Comparison of ENCODE assay signal across 20 cellular contexts in the genomic region with DNA sequence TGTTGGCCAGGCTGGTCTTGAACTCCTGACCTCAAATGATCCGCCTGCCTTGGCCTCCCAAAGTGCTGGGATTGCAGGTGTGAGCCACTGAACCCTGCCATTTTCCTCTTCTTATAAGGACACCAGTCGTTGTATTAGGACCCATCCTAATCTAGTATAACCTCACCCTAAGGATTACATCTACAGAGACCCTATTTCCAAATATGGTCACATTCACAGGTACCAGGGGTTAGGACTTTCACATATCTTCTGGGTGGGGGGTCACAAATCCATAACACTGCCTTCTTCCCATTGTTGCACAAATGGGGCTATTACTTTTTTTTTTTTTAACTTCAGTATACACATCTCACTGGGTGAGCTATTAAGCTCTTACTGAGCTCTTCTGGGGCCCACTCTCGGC. TPM values are rescaled to one million over a fixed set of nuclear protein-coding genes. Genes with fewer than 3 reads are reported as not detected.
DNase-seq lines count a peak whose midpoint lies in the region; ATAC-seq and TF ChIP-seq lines count a peak whose summit lies in the region.
"Had no signal": no experiment of that assay in that cellular context is flagged by ENCODE, and none has a peak within 500 bp of the region (broad histone marks: within the 10 kb centered on the region; RNA-seq: fewer than 3 reads in every experiment).

No MANE protein-coding gene starts in this region.

- no peak overlapping the region for H2BK5ac ChIP-seq in mesendoderm (ENCODE audit: low read length)

- no peak overlapping the region for H4K8ac ChIP-seq in mesendoderm (ENCODE audit: low read depth, low read length)

- H3K27ac ChIP-seq in mesendoderm (ENCODE audit: low read depth, low read length), result no peak overlapping the region
- H3K27ac ChIP-seq: RWPE1 had no signal

- H4K5ac ChIP-seq in mesendoderm (ENCODE audit: low read length), result no peak overlapping the region

- peak overlapping the region; percentile 51 for H3K18ac ChIP-seq in mesendoderm (ENCODE audit: low read length)

- H3K36me3 Mint-ChIP-seq in WTC11, result peaks cover 5% of the 10 kb centered on the region
- H3K36me3 Mint-ChIP-seq in stimulated activated naive B cell treated with anti-CD40 and anti-IgM and Interleukin-4, amounts not matched to agents 10 μg/mL and 1 μg/mL and 100 μg/mL, for 72 hours, result peaks cover 10 to 15% of the 10 kb centered on the region in 2 donors
- H3K36me3 Mint-ChIP-seq: CD14-positive monocyte had no signal

- H3K27me3 Mint-ChIP-seq in WTC11 (ENCODE audit: low read depth), result no peaks in the 10 kb centered on the region; the same call in 1 of the 2 replicates
- no peaks in the 10 kb centered on the region for H3K27me3 Mint-ChIP-seq in stimulated activated naive B cell treated with anti-CD40 and anti-IgM and Interleukin-4, amounts not matched to agents 10 μg/mL and 1 μg/mL and 100 μg/mL, for 72 hours

- TF ChIP-seq CTCF in WTC11 (IDR thresholded peaks at IDR 0.05), result no peak

- H3K56ac ChIP-seq in mesendoderm (ENCODE audit: low read length), result no peak overlapping the region

- H3K9me3 Mint-ChIP-seq in WTC11, result peaks cover 10% of the 10 kb centered on the region
- H3K9me3 Mint-ChIP-seq in stimulated activated naive B cell treated with anti-CD40 and anti-IgM and Interleukin-4, amounts not matched to agents 10 μg/mL and 1 μg/mL and 100 μg/mL, for 72 hours, result peaks cover 4 to 7% of the 10 kb centered on the region in 2 donors

- H3K4me3 ChIP-seq in mesendoderm (ENCODE audit: low read length), result no peak overlapping the region

- H3K23ac ChIP-seq in mesendoderm (ENCODE audit: low read length), result no peak overlapping the region

- no peak overlapping the region for H3K4ac ChIP-seq in mesendoderm (ENCODE audit: low read depth, low read length)

- no peak overlapping the region for H2BK15ac ChIP-seq in mesendoderm (replicated peaks; ENCODE audit: low read depth)

- no peaks in the 10 kb centered on the region for H3K36me3 ChIP-seq in mesendoderm (ENCODE audit: control insufficient read depth, insufficient read depth, low read length)

- H3K4me1 Mint-ChIP-seq in WTC11, result peaks cover 4% of the 10 kb centered on the region
- peaks cover 13 to 32% of the 10 kb centered on the region in 2 donors for H3K4me1 Mint-ChIP-seq in stimulated activated naive B cell treated with anti-CD40 and anti-IgM and Interleukin-4, amounts not matched to agents 10 μg/mL and 1 μg/mL and 100 μg/mL, for 72 hours

- CTCF ChIA-PET in WTC11 (lab: Charles Lee), result interaction anchor here (0.6 kb wide), 1 partner anchor 66 kb away, joined by 3 read pairs; no protein-coding TSS in a partner anchor

- no peak overlapping the region for H3K27ac Mint-ChIP-seq in WTC11
- peak overlapping the region; percentile 89 for H3K27ac Mint-ChIP-seq in stimulated activated naive B cell treated with anti-CD40 and anti-IgM and Interleukin-4, amounts not matched to agents 10 μg/mL and 1 μg/mL and 100 μg/mL, for 72 hours

- no peaks in the 10 kb centered on the region for H3K27me3 ChIP-seq in mesendoderm (ENCODE audit: insufficient read depth, low read length, poor library complexity)

- no CpG with 5 or more reads among the region's 3 CpGs for whole genome bisulfite sequencing in mesendoderm (ENCODE audit: extremely low coverage, insufficient coverage, low lambda C conversion rate)

- POLR2A ChIA-PET in WTC11 (lab: Charles Lee), result no interaction called here

- no peaks in the 10 kb centered on the region for H3K4me1 ChIP-seq in mesendoderm (ENCODE audit: control insufficient read depth, low read depth, low read length)

- no peak overlapping the region for H3K9ac ChIP-seq in mesendoderm (ENCODE audit: low read length)

- no peak overlapping the region for H3K4me3 Mint-ChIP-seq in WTC11
- no peak overlapping the region for H3K4me3 Mint-ChIP-seq in stimulated activated naive B cell treated with anti-CD40 and anti-IgM and Interleukin-4, amounts not matched to agents 10 μg/mL and 1 μg/mL and 100 μg/mL, for 72 hours
- H3K4me3 Mint-ChIP-seq: CD14-positive monocyte had no signal

- DNase-seq in NCI-H146 (lab: John Stamatoyannopoulos, UW) (peak; percentile 8), WTC11 (ENCODE audit: low spot score) (no peak), mesendoderm (no peak), superior temporal gyrus (ENCODE audit: extremely low spot score) (no peak), HCEC 1CT (no peak), SHP77 treated with DMSO at 0.1 percent for 48 hours (lab: John Stamatoyannopoulos, UW) (no peak)
- DNase-seq in stimulated activated naive B cell treated with anti-CD40 and anti-IgM and Interleukin-4, amounts not matched to agents 10 μg/mL and 1 μg/mL and 100 μg/mL, for 72 hours, result no peak
- DNase-seq: ACHN, AML-193, GDM1, IMR-90, Karpas-422, NCI-H1048, NCI-H1436 treated with DMSO at 0.1 percent for 48 hours, NCI-H2081 treated with DMSO at 0.1 percent for 48 hours, NCI-H446 treated with DMSO at 0.1 percent for 48 hours, NCI-H69, PC-3 had no signal

- no peak overlapping the region for H3K4me2 ChIP-seq in mesendoderm (ENCODE audit: low read length)

- peak; percentile 64 for ATAC-seq in WTC11
- no peak for ATAC-seq in stimulated activated naive B cell treated with anti-CD40 and anti-IgM and Interleukin-4, amounts not matched to agents 10 μg/mL and 1 μg/mL and 100 μg/mL, for 72 hours (replicated peaks)
- ATAC-seq: PC-3 had no signal

- H2BK120ac ChIP-seq in mesendoderm (ENCODE audit: low read depth, low read length), result no peak overlapping the region

- H3K79me2 ChIP-seq in mesendoderm (ENCODE audit: control insufficient read depth, insufficient read depth, low read length), result no peaks in the 10 kb centered on the region

- H2AK5ac ChIP-seq in mesendoderm (ENCODE audit: low read length), result no peak overlapping the region

- no peaks in the 10 kb centered on the region for H3K79me1 ChIP-seq in mesendoderm (ENCODE audit: low read length)

TF ChIP-seq in WTC11, 78 proteins besides CTCF, POLR2A, EP300 and RAD21 (continues in another document):
- TF ChIP-seq TEAD4 (CRISPR knock-in tag; IDR thresholded peaks at IDR 0.05) (no peak), RELA (CRISPR knock-in tag; IDR thresholded peaks at IDR 0.05; ENCODE audit: borderline replicate concordance) (no peak), ZNF416 (CRISPR knock-in tag; IDR thresholded peaks at IDR 0.05) (no peak), GTF2I (CRISPR knock-in tag; conservative IDR thresholded peaks at IDR 0.05) (no peak), ZBTB21 (CRISPR knock-in tag; IDR thresholded peaks at IDR 0.05; ENCODE audit: borderline replicate concordance) (no peak)
- TF ChIP-seq, protein P1, sequence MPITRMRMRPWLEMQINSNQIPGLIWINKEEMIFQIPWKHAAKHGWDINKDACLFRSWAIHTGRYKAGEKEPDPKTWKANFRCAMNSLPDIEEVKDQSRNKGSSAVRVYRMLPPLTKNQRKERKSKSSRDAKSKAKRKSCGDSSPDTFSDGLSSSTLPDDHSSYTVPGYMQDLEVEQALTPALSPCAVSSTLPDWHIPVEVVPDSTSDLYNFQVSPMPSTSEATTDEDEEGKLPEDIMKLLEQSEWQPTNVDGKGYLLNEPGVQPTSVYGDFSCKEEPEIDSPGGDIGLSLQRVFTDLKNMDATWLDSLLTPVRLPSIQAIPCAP (CRISPR knock-in tag; IDR thresholded peaks at IDR 0.05), result no peak
- TF ChIP-seq, protein P2, sequence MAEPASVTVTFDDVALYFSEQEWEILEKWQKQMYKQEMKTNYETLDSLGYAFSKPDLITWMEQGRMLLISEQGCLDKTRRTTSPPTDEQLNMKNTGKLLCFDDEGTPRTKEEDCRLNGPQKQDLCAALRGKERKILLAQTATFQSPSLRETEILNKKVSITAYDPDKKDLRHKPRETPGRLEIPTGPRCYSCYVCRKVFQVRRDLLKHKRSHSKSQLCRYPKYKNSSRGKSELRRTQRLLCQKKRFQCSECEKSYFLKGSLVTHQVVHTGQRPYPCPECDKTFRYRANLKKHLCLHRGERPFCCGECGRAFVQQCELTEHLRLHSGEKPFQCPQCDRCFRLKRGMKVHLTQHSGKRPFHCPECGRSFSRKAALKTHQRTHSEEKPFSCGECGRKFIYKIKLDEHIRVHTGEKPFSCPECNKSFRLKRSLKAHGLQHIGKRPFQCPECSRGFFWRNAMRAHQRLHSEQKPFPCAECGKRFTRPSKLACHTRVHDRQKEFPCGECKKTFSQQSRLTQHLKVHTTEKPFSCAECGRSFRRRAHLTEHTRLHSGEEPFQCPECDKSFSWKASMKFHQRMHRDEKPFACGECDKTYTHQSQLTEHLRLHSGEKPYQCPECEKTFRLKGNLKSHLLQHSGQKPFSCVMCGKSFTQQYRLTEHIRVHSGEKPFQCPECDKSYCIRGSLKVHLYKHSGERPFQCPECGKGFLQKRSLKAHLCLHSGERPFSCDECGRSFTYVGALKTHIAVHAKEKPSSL (CRISPR knock-in tag; conservative IDR thresholded peaks at IDR 0.05), result no peak
- TF ChIP-seq, protein P3, sequence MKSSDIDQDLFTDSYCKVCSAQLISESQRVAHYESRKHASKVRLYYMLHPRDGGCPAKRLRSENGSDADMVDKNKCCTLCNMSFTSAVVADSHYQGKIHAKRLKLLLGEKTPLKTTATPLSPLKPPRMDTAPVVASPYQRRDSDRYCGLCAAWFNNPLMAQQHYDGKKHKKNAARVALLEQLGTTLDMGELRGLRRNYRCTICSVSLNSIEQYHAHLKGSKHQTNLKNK (CRISPR knock-in tag; IDR thresholded peaks at IDR 0.05), result no peak
- TF ChIP-seq, protein P4, sequence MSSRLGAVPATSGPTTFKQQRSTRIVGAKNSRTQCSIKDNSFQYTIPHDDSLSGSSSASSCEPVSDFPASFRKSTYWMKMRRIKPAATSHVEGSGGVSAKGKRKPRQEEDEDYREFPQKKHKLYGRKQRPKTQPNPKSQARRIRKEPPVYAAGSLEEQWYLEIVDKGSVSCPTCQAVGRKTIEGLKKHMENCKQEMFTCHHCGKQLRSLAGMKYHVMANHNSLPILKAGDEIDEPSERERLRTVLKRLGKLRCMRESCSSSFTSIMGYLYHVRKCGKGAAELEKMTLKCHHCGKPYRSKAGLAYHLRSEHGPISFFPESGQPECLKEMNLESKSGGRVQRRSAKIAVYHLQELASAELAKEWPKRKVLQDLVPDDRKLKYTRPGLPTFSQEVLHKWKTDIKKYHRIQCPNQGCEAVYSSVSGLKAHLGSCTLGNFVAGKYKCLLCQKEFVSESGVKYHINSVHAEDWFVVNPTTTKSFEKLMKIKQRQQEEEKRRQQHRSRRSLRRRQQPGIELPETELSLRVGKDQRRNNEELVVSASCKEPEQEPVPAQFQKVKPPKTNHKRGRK (CRISPR knock-in tag; IDR thresholded peaks at IDR 0.05; ENCODE audit: borderline replicate concordance), result no peak

RNA-seq across cellular contexts. Expression of gene ARF6, which starts 38.6 kb away (rescaled TPM):
- 50.9 to 55.9 TPM (median 51.9 TPM) in 3 replicates for total RNA-seq in WTC11 (2021)
- polyA plus RNA-seq in mesendoderm (2013, experiment 1 of 2), result 42.5 TPM
- polyA plus RNA-seq in mesendoderm (2013, experiment 2 of 2), result 41.9 TPM
